ENCODE assay signal across 1 cellular context in the genomic region with DNA sequence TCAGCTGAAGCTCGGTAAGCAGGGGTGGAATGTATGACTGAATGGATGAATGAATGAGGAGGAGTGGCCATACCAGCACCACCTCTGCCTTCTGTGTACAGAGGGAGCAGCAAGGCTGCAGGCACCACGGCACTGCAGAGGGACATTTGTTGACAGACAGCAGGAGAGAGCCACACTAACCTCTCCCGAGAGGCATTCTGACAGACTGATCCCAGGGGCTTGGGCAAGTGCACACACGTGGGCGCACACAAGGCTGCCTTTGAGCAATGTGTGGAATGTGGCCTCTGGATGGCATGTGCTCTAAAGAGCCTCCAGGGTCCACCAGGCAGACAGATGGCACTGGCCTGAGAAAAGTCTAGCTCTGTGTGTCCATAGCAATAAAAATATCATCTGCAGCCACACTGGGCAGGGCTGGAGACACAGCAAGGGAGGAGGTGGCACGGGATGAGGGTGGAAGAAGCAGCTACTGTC.
A peak's percentile ranks its signal among the peaks of the same experiment; 100 is the strongest.
TF ChIP-seq lines count a peak whose summit lies in the region.

No MANE protein-coding gene starts in this region.

TF ChIP-seq in HepG2, 621 proteins besides CTCF, POLR2A, EP300 and RAD21 (continued from another document and continues in another):
- TF ChIP-seq, protein P1, sequence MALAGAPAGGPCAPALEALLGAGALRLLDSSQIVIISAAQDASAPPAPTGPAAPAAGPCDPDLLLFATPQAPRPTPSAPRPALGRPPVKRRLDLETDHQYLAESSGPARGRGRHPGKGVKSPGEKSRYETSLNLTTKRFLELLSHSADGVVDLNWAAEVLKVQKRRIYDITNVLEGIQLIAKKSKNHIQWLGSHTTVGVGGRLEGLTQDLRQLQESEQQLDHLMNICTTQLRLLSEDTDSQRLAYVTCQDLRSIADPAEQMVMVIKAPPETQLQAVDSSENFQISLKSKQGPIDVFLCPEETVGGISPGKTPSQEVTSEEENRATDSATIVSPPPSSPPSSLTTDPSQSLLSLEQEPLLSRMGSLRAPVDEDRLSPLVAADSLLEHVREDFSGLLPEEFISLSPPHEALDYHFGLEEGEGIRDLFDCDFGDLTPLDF (CRISPR knock-in tag; IDR thresholded peaks at IDR 0.05), result no peak
- TF ChIP-seq ZNF781 (CRISPR knock-in tag; IDR thresholded peaks at IDR 0.05; ENCODE audit: borderline replicate concordance, not compliant biosample characterization) (no peak), MEIS1 (CRISPR knock-in tag; IDR thresholded peaks at IDR 0.05; ENCODE audit: borderline replicate concordance) (no peak), NAIF1 (CRISPR knock-in tag; IDR thresholded peaks at IDR 0.05; ENCODE audit: borderline replicate concordance) (no peak), DR1 (CRISPR knock-in tag; IDR thresholded peaks at IDR 0.05) (no peak), SNAPC4 (CRISPR knock-in tag; IDR thresholded peaks at IDR 0.05) (no peak), ZSCAN9 (CRISPR knock-in tag; IDR thresholded peaks at IDR 0.05; ENCODE audit: borderline replicate concordance) (peak; percentile 45; the same call in 1 of the 2 replicates), SUZ12 (IDR thresholded peaks at IDR 0.05; ENCODE audit: low read depth, low read length) (no peak), SRY (CRISPR knock-in tag; IDR thresholded peaks at IDR 0.05) (no peak), ZNF879 (CRISPR knock-in tag; IDR thresholded peaks at IDR 0.05) (no peak), ZNF431 (CRISPR knock-in tag; IDR thresholded peaks at IDR 0.05; ENCODE audit: borderline replicate concordance, low read depth) (no peak), DNMT1 (CRISPR knock-in tag; IDR thresholded peaks at IDR 0.05) (no peak), ZNF780A (CRISPR knock-in tag; IDR thresholded peaks at IDR 0.05) (no peak), ZBTB4 (CRISPR knock-in tag; IDR thresholded peaks at IDR 0.05; ENCODE audit: borderline replicate concordance) (no peak), HNRNPLL (IDR thresholded peaks at IDR 0.05; ENCODE audit: low read depth, low read length, poor library complexity, severe bottlenecking) (no peak), CEBPB (IDR thresholded peaks at IDR 0.05; ENCODE audit: borderline replicate concordance, low read depth, low read length) (peak; percentile 64; the same call in 1 of the 2 replicates), ZNF619 (CRISPR knock-in tag; IDR thresholded peaks at IDR 0.05) (no peak), ZNF558 (CRISPR knock-in tag; IDR thresholded peaks at IDR 0.05; ENCODE audit: borderline replicate concordance) (no peak), KAT2B (IDR thresholded peaks at IDR 0.05; ENCODE audit: borderline replicate concordance, low read depth, low read length) (no peak), KDM2A (CRISPR knock-in tag; IDR thresholded peaks at IDR 0.05; ENCODE audit: borderline replicate concordance, low read depth) (no peak), TOPORS (CRISPR knock-in tag; IDR thresholded peaks at IDR 0.05) (no peak), TCF12 (IDR thresholded peaks at IDR 0.05) (no peak), TCF12 (CRISPR knock-in tag; IDR thresholded peaks at IDR 0.05) (no peak), IKZF1 (IDR thresholded peaks at IDR 0.05) (no peak), GTF2F1 (IDR thresholded peaks at IDR 0.05; ENCODE audit: low read length) (no peak), MTF2 (CRISPR knock-in tag; IDR thresholded peaks at IDR 0.05; ENCODE audit: borderline replicate concordance) (no peak), EEA1 (CRISPR knock-in tag; IDR thresholded peaks at IDR 0.05; ENCODE audit: borderline replicate concordance) (no peak), KLF16 (CRISPR knock-in tag; IDR thresholded peaks at IDR 0.05) (no peak), TAF1 (CRISPR knock-in tag; IDR thresholded peaks at IDR 0.05) (no peak), ZNF841 (CRISPR knock-in tag; IDR thresholded peaks at IDR 0.05; ENCODE audit: borderline replicate concordance) (no peak), SIN3B (IDR thresholded peaks at IDR 0.05; ENCODE audit: low read length) (no peak), POGK (CRISPR knock-in tag; conservative IDR thresholded peaks at IDR 0.05) (no peak), CREM (IDR thresholded peaks at IDR 0.05) (no peak), CREM (CRISPR knock-in tag; IDR thresholded peaks at IDR 0.05) (no peak), SALL2 (CRISPR knock-in tag; IDR thresholded peaks at IDR 0.05) (no peak), TCF7L2 (IDR thresholded peaks at IDR 0.05; ENCODE audit: low read depth, low read length) (no peak), ISL2 (CRISPR knock-in tag; IDR thresholded peaks at IDR 0.05) (no peak), TRIM24 (CRISPR knock-in tag; IDR thresholded peaks at IDR 0.05) (no peak; the same call in 1 of the 2 replicates), ZNF180 (CRISPR knock-in tag; IDR thresholded peaks at IDR 0.05; ENCODE audit: borderline replicate concordance, low read depth) (no peak), MXD4 (CRISPR knock-in tag; IDR thresholded peaks at IDR 0.05) (peak; percentile 56; the same call in 1 of the 2 replicates), POLR2G (IDR thresholded peaks at IDR 0.05; ENCODE audit: low read depth, low read length) (no peak), ZNF614 (CRISPR knock-in tag; IDR thresholded peaks at IDR 0.05; ENCODE audit: borderline replicate concordance) (no peak), ZNF790 (CRISPR knock-in tag; IDR thresholded peaks at IDR 0.05; ENCODE audit: borderline replicate concordance) (no peak), MIER3 (CRISPR knock-in tag; IDR thresholded peaks at IDR 0.05; ENCODE audit: borderline replicate concordance) (no peak), TBX2 (CRISPR knock-in tag; IDR thresholded peaks at IDR 0.05; ENCODE audit: borderline replicate concordance) (no peak)
- TF ChIP-seq, protein P2, sequence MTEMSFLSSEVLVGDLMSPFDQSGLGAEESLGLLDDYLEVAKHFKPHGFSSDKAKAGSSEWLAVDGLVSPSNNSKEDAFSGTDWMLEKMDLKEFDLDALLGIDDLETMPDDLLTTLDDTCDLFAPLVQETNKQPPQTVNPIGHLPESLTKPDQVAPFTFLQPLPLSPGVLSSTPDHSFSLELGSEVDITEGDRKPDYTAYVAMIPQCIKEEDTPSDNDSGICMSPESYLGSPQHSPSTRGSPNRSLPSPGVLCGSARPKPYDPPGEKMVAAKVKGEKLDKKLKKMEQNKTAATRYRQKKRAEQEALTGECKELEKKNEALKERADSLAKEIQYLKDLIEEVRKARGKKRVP (CRISPR knock-in tag; IDR thresholded peaks at IDR 0.05), result no peak
- TF ChIP-seq, protein P3, sequence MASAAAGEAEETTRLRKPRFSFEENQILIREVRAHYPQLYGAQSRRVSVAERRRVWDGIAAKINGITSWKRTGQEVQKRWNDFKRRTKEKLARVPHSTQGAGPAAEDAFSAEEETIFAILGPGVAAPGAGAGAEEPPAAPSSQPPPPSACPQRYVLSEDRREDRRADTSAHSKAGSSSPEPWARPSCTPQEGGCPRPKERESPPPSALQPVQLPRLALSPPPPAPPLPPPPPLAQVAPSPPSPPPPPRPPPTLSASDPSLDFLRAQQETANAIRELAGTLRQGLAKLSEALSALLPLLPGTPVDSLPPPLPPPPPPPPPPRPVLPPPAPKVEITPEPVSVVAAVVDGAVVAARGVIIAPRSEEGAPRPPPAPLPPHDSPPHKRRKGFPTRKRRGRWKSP (CRISPR knock-in tag; IDR thresholded peaks at IDR 0.05), result no peak
- TF ChIP-seq, protein P4, sequence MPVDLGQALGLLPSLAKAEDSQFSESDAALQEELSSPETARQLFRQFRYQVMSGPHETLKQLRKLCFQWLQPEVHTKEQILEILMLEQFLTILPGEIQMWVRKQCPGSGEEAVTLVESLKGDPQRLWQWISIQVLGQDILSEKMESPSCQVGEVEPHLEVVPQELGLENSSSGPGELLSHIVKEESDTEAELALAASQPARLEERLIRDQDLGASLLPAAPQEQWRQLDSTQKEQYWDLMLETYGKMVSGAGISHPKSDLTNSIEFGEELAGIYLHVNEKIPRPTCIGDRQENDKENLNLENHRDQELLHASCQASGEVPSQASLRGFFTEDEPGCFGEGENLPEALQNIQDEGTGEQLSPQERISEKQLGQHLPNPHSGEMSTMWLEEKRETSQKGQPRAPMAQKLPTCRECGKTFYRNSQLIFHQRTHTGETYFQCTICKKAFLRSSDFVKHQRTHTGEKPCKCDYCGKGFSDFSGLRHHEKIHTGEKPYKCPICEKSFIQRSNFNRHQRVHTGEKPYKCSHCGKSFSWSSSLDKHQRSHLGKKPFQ (CRISPR knock-in tag; IDR thresholded peaks at IDR 0.05; ENCODE audit: insufficient replicate concordance), result no peak
- TF ChIP-seq, protein P5, sequence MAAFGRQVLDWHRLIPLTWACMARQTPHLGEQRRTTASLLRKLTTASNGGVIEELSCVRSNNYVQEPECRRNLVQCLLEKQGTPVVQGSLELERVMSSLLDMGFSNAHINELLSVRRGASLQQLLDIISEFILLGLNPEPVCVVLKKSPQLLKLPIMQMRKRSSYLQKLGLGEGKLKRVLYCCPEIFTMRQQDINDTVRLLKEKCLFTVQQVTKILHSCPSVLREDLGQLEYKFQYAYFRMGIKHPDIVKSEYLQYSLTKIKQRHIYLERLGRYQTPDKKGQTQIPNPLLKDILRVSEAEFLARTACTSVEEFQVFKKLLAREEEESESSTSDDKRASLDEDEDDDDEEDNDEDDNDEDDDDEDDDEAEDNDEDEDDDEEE (CRISPR knock-in tag; IDR thresholded peaks at IDR 0.05), result no peak
- TF ChIP-seq, protein P6, sequence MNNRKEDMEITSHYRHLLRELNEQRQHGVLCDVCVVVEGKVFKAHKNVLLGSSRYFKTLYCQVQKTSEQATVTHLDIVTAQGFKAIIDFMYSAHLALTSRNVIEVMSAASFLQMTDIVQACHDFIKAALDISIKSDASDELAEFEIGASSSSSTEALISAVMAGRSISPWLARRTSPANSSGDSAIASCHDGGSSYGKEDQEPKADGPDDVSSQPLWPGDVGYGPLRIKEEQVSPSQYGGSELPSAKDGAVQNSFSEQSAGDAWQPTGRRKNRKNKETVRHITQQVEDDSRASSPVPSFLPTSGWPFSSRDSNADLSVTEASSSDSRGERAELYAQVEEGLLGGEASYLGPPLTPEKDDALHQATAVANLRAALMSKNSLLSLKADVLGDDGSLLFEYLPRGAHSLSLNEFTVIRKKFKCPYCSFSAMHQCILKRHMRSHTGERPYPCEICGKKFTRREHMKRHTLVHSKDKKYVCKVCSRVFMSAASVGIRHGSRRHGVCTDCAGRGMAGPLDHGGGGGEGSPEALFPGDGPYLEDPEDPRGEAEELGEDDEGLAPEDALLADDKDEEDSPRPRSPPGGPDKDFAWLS (CRISPR knock-in tag; IDR thresholded peaks at IDR 0.05; ENCODE audit: borderline replicate concordance), result no peak
